In genomic region chr19:14005381-14006084, GRCh38 we compare ENCODE assay signal across 8 cellular contexts. TPM values are rescaled to one million over a fixed set of nuclear protein-coding genes. Genes with fewer than 3 reads are reported as not detected.
DNase-seq lines count a peak whose midpoint lies in the region; ATAC-seq and TF ChIP-seq lines count a peak whose summit lies in the region.

No MANE protein-coding gene starts in this region.

- no peak for TF ChIP-seq CTCF in colonic mucosa (IDR thresholded peaks at IDR 0.05)
- TF ChIP-seq CTCF in left lung (IDR thresholded peaks at IDR 0.05): no peak

- DNase-seq in NCI-H510A treated with DMSO at 0.1 percent for 48 hours (lab: John Stamatoyannopoulos, UW) (peak; percentile 22), colonic mucosa (peak; percentile 94), left lung (peak; percentile 95)
- DNase-seq in activated CD4-positive, alpha-beta T cell treated with anti-CD3 and anti-CD28 coated beads for 48 hours: peak; percentile 93
- DNase-seq in stimulated activated CD4-positive, alpha-beta T cell treated with anti-CD3 and anti-CD28 coated beads, Interleukin-1b, Interleukin-23, amount 100 ng/mL, for 4 hours (ENCODE audit: low read depth in 2 of 2): peak; percentile 88 to 89

- peak overlapping the region; percentile 95 for H3K27ac ChIP-seq in colonic mucosa
- peak overlapping the region; percentile 99 for H3K27ac ChIP-seq in left lung

- H3K9ac ChIP-seq in colonic mucosa (ENCODE audit: low read depth in 2 of 2, low read length in 2 of 2): peak overlapping the region; percentile 81 to 83

- TF ChIP-seq POLR2A in GM15510 (IDR thresholded peaks at IDR 0.05; ENCODE audit: borderline replicate concordance, extremely low read depth, insufficient read length): peak; percentile 78

- intact Hi-C loops in colonic mucosa (cut with DNase I): no loop called here
- intact Hi-C loops in left lung (cut with DNase I): no loop called here

- H3K4me3 ChIP-seq in colonic mucosa (peak overlapping the region; percentile 68), left lung (peak overlapping the region; percentile 59 to 73)

- peaks cover 8% of the 10 kb centered on the region for H3K4me1 ChIP-seq in colonic mucosa
- H3K4me1 ChIP-seq in left lung: peaks cover 26 to 40% of the 10 kb centered on the region in 2 donors

- no peaks in the 10 kb centered on the region for H3K27me3 ChIP-seq in colonic mucosa
- no peaks in the 10 kb centered on the region for H3K27me3 ChIP-seq in left lung

- ATAC-seq in HG03064 (IDR thresholded peaks at IDR 0.05; ENCODE audit: low read depth, unreplicated experiment): peak; percentile 27
- ATAC-seq in left lung: peak; percentile 75
- no peak for ATAC-seq in GM18519 (IDR thresholded peaks at IDR 0.05; ENCODE audit: low FRiP score, unreplicated experiment)

- H3K9me3 ChIP-seq in colonic mucosa: no peaks in the 10 kb centered on the region
- no peaks in the 10 kb centered on the region for H3K9me3 ChIP-seq in left lung

- H3K36me3 ChIP-seq in colonic mucosa (no peaks in the 10 kb centered on the region), left lung (peaks cover 0 to 4% of the 10 kb centered on the region in 2 donors)

RNA-seq across cellular contexts. Expression of gene RFX1, which starts 0.6 kb away (rescaled TPM):
- total RNA-seq in colonic mucosa (10 to 100 TPM; 13.1 to 20.9 TPM), left lung (10 to 100 TPM; 16.3 to 17.4 TPM)

RNA-seq across cellular contexts. Expression of gene RLN3, which starts 22.4 kb away (rescaled TPM):
- not detected for total RNA-seq in colonic mucosa
- not detected for total RNA-seq in left lung

RNA-seq across cellular contexts. Expression of gene IL27RA, which starts 26.0 kb away (rescaled TPM):
- total RNA-seq in colonic mucosa: 1 to 10 TPM; 2.5 to 3.2 TPM
- 10 to 100 TPM; 14.0 to 17.4 TPM for total RNA-seq in left lung

RNA-seq across cellular contexts. Expression of gene DCAF15, which starts 53.2 kb away (rescaled TPM):
- total RNA-seq in colonic mucosa: 10 to 100 TPM; 30.2 to 55.1 TPM
- total RNA-seq in left lung: 10 to 100 TPM; 20.2 to 32.5 TPM

RNA-seq across cellular contexts. Expression of gene PALM3, which starts 56.3 kb away (rescaled TPM):
- total RNA-seq in colonic mucosa (1 to 10 TPM in 1 of 2 donors, under 1 TPM in 1; 0.37 to 1.6 TPM), left lung (1 to 10 TPM; 6.0 to 8.7 TPM)

Comparison
In these comparisons a context has a peak if more than half of its experiments do, and no peak if none do; other contexts are left out.
1. DNase-seq: peak in every context shown above with its lines; median percentile 95 in left lung; 94 in colonic mucosa; 93 in activated CD4-positive, alpha-beta T cell treated with anti-CD3 and anti-CD28 coated beads for 48 hours; 88 in stimulated activated CD4-positive, alpha-beta T cell treated with anti-CD3 and anti-CD28 coated beads, Interleukin-1b, Interleukin-23, amount 100 ng/mL, for 4 hours; 22 in NCI-H510A treated with DMSO at 0.1 percent for 48 hours.